18 cellular contexts compared by ENCODE assay signal in the genomic region with DNA sequence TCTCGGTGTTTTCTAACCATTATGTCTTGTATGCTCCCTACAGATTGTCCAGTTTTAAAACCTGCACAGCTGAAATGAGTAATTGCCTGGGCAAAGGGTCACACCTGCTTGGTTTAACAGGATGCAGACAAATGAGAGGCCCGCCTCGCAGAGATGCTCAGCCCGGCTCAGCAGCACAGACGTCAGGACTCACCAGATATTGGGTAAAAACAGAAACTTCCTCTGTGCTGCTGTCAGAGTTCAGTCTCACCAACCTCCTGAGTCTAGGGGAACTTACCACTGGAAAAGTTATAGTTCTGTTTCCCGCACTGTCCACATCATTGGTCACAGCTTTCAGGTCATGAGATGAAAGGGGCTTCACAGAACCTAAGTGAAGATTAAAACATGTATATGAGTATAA.
A peak's percentile ranks its signal among the peaks of the same experiment; 100 is the strongest.
DNase-seq lines count a peak whose midpoint lies in the region; ATAC-seq and TF ChIP-seq lines count a peak whose summit lies in the region.
"Had no signal": no experiment of that assay in that cellular context is flagged by ENCODE, and none has a peak within 500 bp of the region (broad histone marks: within the 10 kb centered on the region; RNA-seq: fewer than 3 reads in every experiment).

No MANE protein-coding gene starts in this region.

- H3K36me3 ChIP-seq in neuron (ENCODE audit: insufficient read depth, low read length) (no peaks in the 10 kb centered on the region), upper lobe of right lung (no peaks in the 10 kb centered on the region)
- H3K36me3 ChIP-seq: ascending aorta had no signal

- H3K4me1 Mint-ChIP-seq in activated CD8-positive, alpha-beta T cell treated with anti-CD3 and anti-CD28 coated beads for 36 hours (ENCODE audit: low read depth), result peaks cover 4% of the 10 kb centered on the region
- no peaks in the 10 kb centered on the region for H3K4me1 Mint-ChIP-seq in activated CD8-positive, alpha-beta T cell treated with anti-CD3 and anti-CD28 coated beads, Interleukin-2, amount 10 ng/mL, durations not matched to agents 7 days and 5 days (ENCODE audit: low read depth)
- peaks cover 40% of the 10 kb centered on the region for H3K4me1 Mint-ChIP-seq in glutamatergic neuron (ENCODE audit: low read depth, unreplicated experiment)
- H3K4me1 Mint-ChIP-seq: WTC11 had no signal

- H3K27me3 Mint-ChIP-seq in activated CD8-positive, alpha-beta T cell treated with anti-CD3 and anti-CD28 coated beads for 36 hours, result peaks cover under 1% of the 10 kb centered on the region
- peaks cover 22% of the 10 kb centered on the region for H3K27me3 Mint-ChIP-seq in activated CD8-positive, alpha-beta T cell treated with anti-CD3 and anti-CD28 coated beads, Interleukin-2, amount 10 ng/mL, durations not matched to agents 7 days and 5 days (ENCODE audit: low read depth)
- peaks cover 9% of the 10 kb centered on the region for H3K27me3 Mint-ChIP-seq in glutamatergic neuron (ENCODE audit: unreplicated experiment)

- H3K9me3 Mint-ChIP-seq in activated CD8-positive, alpha-beta T cell treated with anti-CD3 and anti-CD28 coated beads for 36 hours, result no peaks in the 10 kb centered on the region
- no peaks in the 10 kb centered on the region for H3K9me3 Mint-ChIP-seq in activated CD8-positive, alpha-beta T cell treated with anti-CD3 and anti-CD28 coated beads, Interleukin-2, amount 10 ng/mL, durations not matched to agents 7 days and 5 days (ENCODE audit: insufficient read depth)
- peaks cover 2% of the 10 kb centered on the region for H3K9me3 Mint-ChIP-seq in glutamatergic neuron (ENCODE audit: unreplicated experiment)
- H3K9me3 Mint-ChIP-seq: T-helper 1 cell treated with Interleukin-12 subunit alpha and Interleukin-12 subunit beta and Interleukin-4 antibody, amounts not matched to agents 30 μg/mL and 1 μg/mL, for 36 hours; WTC11 had no signal

- H3K4me3 ChIP-seq in neuron (ENCODE audit: low read length) (no peak overlapping the region), upper lobe of right lung (no peak overlapping the region)
- H3K4me3 ChIP-seq: ascending aorta, coronary artery had no signal

- CTCF ChIA-PET in activated CD8-positive, alpha-beta T cell treated with anti-CD3 and anti-CD28 coated beads for 36 hours (lab: Charles Lee), result interaction anchor here (1.2 to 3.9 kb wide), 3 partner anchors 12 to 316 kb away, joined by 4 to 20 read pairs (median 5); no protein-coding TSS in a partner anchor
- CTCF ChIA-PET in activated CD8-positive, alpha-beta T cell treated with anti-CD3 and anti-CD28 coated beads, Interleukin-2, amount 10 ng/mL, durations not matched to agents 7 days and 5 days (lab: Charles Lee), result interaction anchor here (1.1 to 2.4 kb wide), 3 partner anchors 12 to 343 kb away, joined by 4 to 13 read pairs (median 10); partner anchors contain the start of gene SNX18

- H3K27me3 ChIP-seq in neuron (ENCODE audit: insufficient read depth, low read length) (no peaks in the 10 kb centered on the region), upper lobe of right lung (no peaks in the 10 kb centered on the region)
- H3K27me3 ChIP-seq: ascending aorta had no signal

- peak overlapping the region; percentile 20 for H2AFZ ChIP-seq in neuron (ENCODE audit: low read depth, low read length)

- peaks cover 16% of the 10 kb centered on the region for H3K4me1 ChIP-seq in neuron (ENCODE audit: insufficient read depth, low read length)
- H3K4me1 ChIP-seq in upper lobe of right lung, result peaks cover 7% of the 10 kb centered on the region

- H3K27ac ChIP-seq in upper lobe of right lung, result no peak overlapping the region
- H3K27ac ChIP-seq: ascending aorta, coronary artery, epithelial cell of prostate, KMS-11 had no signal

- ATAC-seq in activated CD8-positive, alpha-beta T cell treated with anti-CD3 and anti-CD28 coated beads for 36 hours, result peak; percentile 47
- no peak for ATAC-seq in activated CD8-positive, alpha-beta T cell treated with anti-CD3 and anti-CD28 coated beads, Interleukin-2, amount 10 ng/mL, durations not matched to agents 7 days and 5 days
- ATAC-seq in upper lobe of right lung (peak; percentile 65), GM18909 (IDR thresholded peaks at IDR 0.05; ENCODE audit: poor library complexity, unreplicated experiment) (no peak)
- ATAC-seq: WTC11 had no signal

- H3K36me3 Mint-ChIP-seq in activated CD8-positive, alpha-beta T cell treated with anti-CD3 and anti-CD28 coated beads for 36 hours (ENCODE audit: low read depth), result no peaks in the 10 kb centered on the region
- H3K36me3 Mint-ChIP-seq in activated CD8-positive, alpha-beta T cell treated with anti-CD3 and anti-CD28 coated beads, Interleukin-2, amount 10 ng/mL, durations not matched to agents 7 days and 5 days (ENCODE audit: low read depth), result no peaks in the 10 kb centered on the region
- H3K36me3 Mint-ChIP-seq in glutamatergic neuron (ENCODE audit: unreplicated experiment), result no peaks in the 10 kb centered on the region
- H3K36me3 Mint-ChIP-seq: WTC11 had no signal

- intact Hi-C loops in activated CD8-positive, alpha-beta T cell treated with anti-CD3 and anti-CD28 coated beads for 36 hours (cut with micrococcal nuclease), result no loop called here
- intact Hi-C loops in upper lobe of right lung (cut with DNase I), result no loop called here

- TF ChIP-seq CTCF in activated CD8-positive, alpha-beta T cell treated with anti-CD3 and anti-CD28 coated beads for 36 hours (IDR thresholded peaks at IDR 0.05), result no peak
- no peak for TF ChIP-seq CTCF in glutamatergic neuron (IDR thresholded peaks at IDR 0.05; ENCODE audit: partially characterized antibody, unreplicated experiment)
- no peak for TF ChIP-seq CTCF in upper lobe of right lung (IDR thresholded peaks at IDR 0.05)

- DNase-seq in activated CD8-positive, alpha-beta T cell treated with anti-CD3 and anti-CD28 coated beads for 36 hours, result no peak
- no peak for DNase-seq in activated CD8-positive, alpha-beta T cell treated with anti-CD3 and anti-CD28 coated beads, Interleukin-2, amount 10 ng/mL, durations not matched to agents 7 days and 5 days
- peak; percentile 24 for DNase-seq in glutamatergic neuron
- DNase-seq in upper lobe of right lung, result no peak
- DNase-seq in SHP77 (lab: John Stamatoyannopoulos, UW), result no peak
- no peak for DNase-seq in D341Med (ENCODE audit: low spot score)
- DNase-seq: ACHN; activated effector memory CD4-positive, alpha-beta T cell treated with Interleukin-2 at 50 U/mL for 16 hours; NCI-H1105; NCI-H82 had no signal

- POLR2A ChIA-PET in activated CD8-positive, alpha-beta T cell treated with anti-CD3 and anti-CD28 coated beads for 36 hours (lab: Charles Lee), result no interaction called here
- POLR2A ChIA-PET in activated CD8-positive, alpha-beta T cell treated with anti-CD3 and anti-CD28 coated beads, Interleukin-2, amount 10 ng/mL, durations not matched to agents 7 days and 5 days (lab: Charles Lee), result no interaction called here

- no peaks in the 10 kb centered on the region for H3K9me3 ChIP-seq in neuron (ENCODE audit: low read length)
- no peaks in the 10 kb centered on the region for H3K9me3 ChIP-seq in upper lobe of right lung
- H3K9me3 ChIP-seq: ascending aorta had no signal

- no peak overlapping the region for H3K4me3 Mint-ChIP-seq in activated CD8-positive, alpha-beta T cell treated with anti-CD3 and anti-CD28 coated beads for 36 hours
- no peak overlapping the region for H3K4me3 Mint-ChIP-seq in activated CD8-positive, alpha-beta T cell treated with anti-CD3 and anti-CD28 coated beads, Interleukin-2, amount 10 ng/mL, durations not matched to agents 7 days and 5 days
- H3K4me3 Mint-ChIP-seq in glutamatergic neuron (ENCODE audit: unreplicated experiment), result peak overlapping the region; percentile 27
- H3K4me3 Mint-ChIP-seq: T-helper 1 cell treated with Interleukin-12 subunit alpha and Interleukin-12 subunit beta and Interleukin-4 antibody, amounts not matched to agents 30 μg/mL and 1 μg/mL, for 36 hours; WTC11 had no signal

- H3K27ac Mint-ChIP-seq in activated CD8-positive, alpha-beta T cell treated with anti-CD3 and anti-CD28 coated beads for 36 hours, result no peak overlapping the region
- H3K27ac Mint-ChIP-seq in activated CD8-positive, alpha-beta T cell treated with anti-CD3 and anti-CD28 coated beads, Interleukin-2, amount 10 ng/mL, durations not matched to agents 7 days and 5 days, result no peak overlapping the region
- peak overlapping the region; percentile 87 for H3K27ac Mint-ChIP-seq in glutamatergic neuron (ENCODE audit: unreplicated experiment)
- H3K27ac Mint-ChIP-seq: T-helper 1 cell treated with Interleukin-12 subunit alpha and Interleukin-12 subunit beta and Interleukin-4 antibody, amounts not matched to agents 30 μg/mL and 1 μg/mL, for 36 hours; WTC11 had no signal

Comparison
In these comparisons a context has a peak if more than half of its experiments do, and no peak if none do; other contexts are left out.
1. ATAC-seq: peak in activated CD8-positive, alpha-beta T cell treated with anti-CD3 and anti-CD28 coated beads for 36 hours (single experiment) and upper lobe of right lung (single experiment); none in activated CD8-positive, alpha-beta T cell treated with anti-CD3 and anti-CD28 coated beads, Interleukin-2, amount 10 ng/mL, durations not matched to agents 7 days and 5 days (single experiment) and GM18909 (single experiment).